ENCODE assay signal across 8 cellular contexts in genomic region chr10:102643346-102644065, GRCh38. TPM values are rescaled to one million over a fixed set of nuclear protein-coding genes. Genes with fewer than 3 reads are reported as not detected.
DNase-seq lines count a peak whose midpoint lies in the region; ATAC-seq and TF ChIP-seq lines count a peak whose summit lies in the region.

No MANE protein-coding gene starts in this region.

- intact Hi-C loops in stomach (cut with DNase I; ENCODE audit: low total_unique reads), result no loop called here

- H3K9me3 ChIP-seq in stomach, result no peaks in the 10 kb centered on the region

- ATAC-seq in activated CD8-positive, alpha-beta T cell treated with anti-CD3 and anti-CD28 coated beads, Interleukin-2, amount 10 ng/mL, durations not matched to agents 7 days and 5 days, result peak; percentile 1
- ATAC-seq in GM21529 (IDR thresholded peaks at IDR 0.05; ENCODE audit: unreplicated experiment), result no peak

- 0 to 3% (median 0%) methylated on average over 46 to 75 of the region's 76 CpGs for WGBS in stomach, 5 donors

- peaks cover 7% of the 10 kb centered on the region for H3K27me3 Mint-ChIP-seq in activated CD8-positive, alpha-beta T cell treated with anti-CD3 and anti-CD28 coated beads, Interleukin-2, amount 10 ng/mL, durations not matched to agents 7 days and 5 days (ENCODE audit: low read depth)

- peak overlapping the region; percentile 91 for H3K27ac Mint-ChIP-seq in activated CD8-positive, alpha-beta T cell treated with anti-CD3 and anti-CD28 coated beads, Interleukin-2, amount 10 ng/mL, durations not matched to agents 7 days and 5 days

- peaks cover 0 to 11% (median 4%) of the 10 kb centered on the region in 4 donors for H3K36me3 ChIP-seq in stomach

- H3K27ac ChIP-seq in stomach, result peak overlapping the region; percentile 86 to 100 (median 99)

- TF ChIP-seq POLR2A in GM19099 (IDR thresholded peaks at IDR 0.05; ENCODE audit: extremely low read depth, insufficient read length, low read depth) (peak; percentile 40), stomach (IDR thresholded peaks at IDR 0.05) (no peak)

- H3K4me3 ChIP-seq in AG10803 (ENCODE audit: low read length) (peak overlapping the region; percentile 97), epithelial cell of esophagus (ENCODE audit: low read length) (peak overlapping the region; percentile 91), stomach (peak overlapping the region; percentile 77 to 97 (median 89))

- H3K4me3 Mint-ChIP-seq in activated CD8-positive, alpha-beta T cell treated with anti-CD3 and anti-CD28 coated beads, Interleukin-2, amount 10 ng/mL, durations not matched to agents 7 days and 5 days, result peak overlapping the region; percentile 86

- H3K9me3 Mint-ChIP-seq in activated CD8-positive, alpha-beta T cell treated with anti-CD3 and anti-CD28 coated beads, Interleukin-2, amount 10 ng/mL, durations not matched to agents 7 days and 5 days (ENCODE audit: insufficient read depth), result no peaks in the 10 kb centered on the region

- H3K27me3 ChIP-seq in stomach, result no peaks in the 10 kb centered on the region

- TF ChIP-seq CTCF in AG10803 (conservative IDR thresholded peaks at IDR 0.05; ENCODE audit: low read length), result no peak
- TF ChIP-seq CTCF in epithelial cell of esophagus (IDR thresholded peaks at IDR 0.05; ENCODE audit: insufficient read depth, low read depth, low read length, missing control alignments), result no peak
- no peak for TF ChIP-seq CTCF in stomach (IDR thresholded peaks at IDR 0.05)

- H3K4me1 ChIP-seq in stomach, result peaks cover 22 to 41% (median 33%) of the 10 kb centered on the region in 4 donors

- CTCF ChIA-PET in activated CD8-positive, alpha-beta T cell treated with anti-CD3 and anti-CD28 coated beads, Interleukin-2, amount 10 ng/mL, durations not matched to agents 7 days and 5 days (lab: Charles Lee), result interaction anchor here (1.1 to 4.6 kb wide), 9 partner anchors 10 to 139 kb away, joined by 3 to 51 read pairs (median 7); partner anchors contain the start of genes ARL3, SFXN2, SUFU and WBP1L

- peaks cover 18% of the 10 kb centered on the region for H3K36me3 Mint-ChIP-seq in activated CD8-positive, alpha-beta T cell treated with anti-CD3 and anti-CD28 coated beads, Interleukin-2, amount 10 ng/mL, durations not matched to agents 7 days and 5 days (ENCODE audit: low read depth)

- DNase-seq in AG10803 (ENCODE audit: low read depth) (peak; percentile 76), NCI-H460 (ENCODE audit: extremely low read depth, low read depth) (peak; percentile 59), epithelial cell of esophagus (ENCODE audit: low read depth) (peak; percentile 61), midbrain (lab: John Stamatoyannopoulos, UW) (peak; percentile 77), stomach (peak; percentile 65)
- DNase-seq in activated CD8-positive, alpha-beta T cell treated with anti-CD3 and anti-CD28 coated beads, Interleukin-2, amount 10 ng/mL, durations not matched to agents 7 days and 5 days, result peak; percentile 53

- peaks cover 32% of the 10 kb centered on the region for H3K4me1 Mint-ChIP-seq in activated CD8-positive, alpha-beta T cell treated with anti-CD3 and anti-CD28 coated beads, Interleukin-2, amount 10 ng/mL, durations not matched to agents 7 days and 5 days (ENCODE audit: low read depth)

- no peak for TF ChIP-seq EP300 in stomach (IDR thresholded peaks at IDR 0.05)

- POLR2A ChIA-PET in activated CD8-positive, alpha-beta T cell treated with anti-CD3 and anti-CD28 coated beads, Interleukin-2, amount 10 ng/mL, durations not matched to agents 7 days and 5 days (lab: Charles Lee), result interaction anchor here (1.1 to 3.7 kb wide), 5 partner anchors 12 to 548 kb away, joined by 3 to 44 read pairs (median 24); partner anchors contain the start of genes ARL3 and SFXN2

RNA-seq across cellular contexts. Expression of gene TRIM8, which starts 0.8 kb away (rescaled TPM):
- 36.9 and 42.6 TPM in 2 replicates for total RNA-seq in NCI-H460 (2014; rRNA removed; shearing (Covaris generic))
- polyA plus RNA-seq in NCI-H460 (2014; cell fraction: nucleus; rRNA removed), result 14.4 and 38.2 TPM in 2 replicates
- total RNA-seq in activated CD8-positive, alpha-beta T cell treated with anti-CD3 and anti-CD28 coated beads, Interleukin-2, amount 10 ng/mL, durations not matched to agents 7 days and 5 days, result 10 to 100 TPM; 45.0 to 47.1 TPM
- total RNA-seq in stomach, result 100 to 1,000 TPM in 3 of 5 donors, 10 to 100 TPM in 2; 40.0 to 253 (median 149) TPM
- polyA plus RNA-seq in stomach, result 10 to 100 TPM; 45.6 to 83.2 (median 68.4) TPM
